Comparison of ENCODE assay signal across 8 cellular contexts in genomic region chr12:7108928-7109920, GRCh38. TPM values are rescaled to one million over a fixed set of nuclear protein-coding genes. Genes with fewer than 3 reads are reported as not detected.
DNase-seq lines count a peak whose midpoint lies in the region; ATAC-seq and TF ChIP-seq lines count a peak whose summit lies in the region.

TSS of gene C1RL (minus strand) at chr12:7109214. CDS start at chr12:7109180, 34 bp downstream.

- ATAC-seq in GM19395 (IDR thresholded peaks at IDR 0.05; ENCODE audit: unreplicated experiment) (peak; percentile 41), left cardiac atrium (peak; percentile 84 to 86)

- no peaks in the 10 kb centered on the region for H3K27me3 Mint-ChIP-seq in progenitor cell of endocrine pancreas
- no peaks in the 10 kb centered on the region for H3K27me3 Mint-ChIP-seq in type B pancreatic cell

- DNase-seq in AG04449 (ENCODE audit: low read depth, low spot score) (peak; percentile 34), NCI-H1436 (lab: John Stamatoyannopoulos, UW) (peak; percentile 47), adrenal gland (peak; percentile 93 to 97 (median 96)), left cardiac atrium (peak; percentile 92), progenitor cell of endocrine pancreas (ENCODE audit: low spot score, unreplicated experiment) (peak; percentile 99), type B pancreatic cell (ENCODE audit: extremely low spot score, unreplicated experiment) (peak; percentile 90)

- CTCF ChIA-PET in AG04449 (lab: Yijun Ruan, JAX), result interaction anchor here (0.7 to 8.4 kb wide), 36 partner anchors 10 to 241 kb away, joined by 3 to 217 read pairs (median 5); partner anchors contain the start of genes C12orf57, C1R, C1S and CLSTN3

- intact Hi-C loops in T-helper 1 cell treated with Interleukin-12 subunit alpha and Interleukin-12 subunit beta and Interleukin-4 antibody, amounts not matched to agents 30 ng/mL and 1 ng/mL, for 36 hours (cut with micrococcal nuclease), result loop anchor here (1.0 to 5.0 kb wide), 10 partner anchors 17 to 502 kb away; partner anchors contain the start of genes C12orf57, C1R, CHD4 and CLSTN3
- intact Hi-C loops in adrenal gland (cut with DNase I) (no loop called here), left cardiac atrium (cut with DNase I) (loop anchor here in 1 of 2 donors (2.0 kb wide), 2 partner anchors 48 to 164 kb away; partner anchors contain the start of genes C12orf57 and C1S)

- H3K27ac Mint-ChIP-seq in progenitor cell of endocrine pancreas (peak within 1 kb of the TSS; percentile 99), type B pancreatic cell (peak within 1 kb of the TSS; percentile 96)

- peak in 1 of 2 donors; percentile 62 for TF ChIP-seq POLR2A in adrenal gland (IDR thresholded peaks at IDR 0.05)

- H3K36me3 Mint-ChIP-seq in progenitor cell of endocrine pancreas (ENCODE audit: insufficient read depth) (peaks cover 26% of the 10 kb centered on the region), type B pancreatic cell (peaks cover 24% of the 10 kb centered on the region)

- H3K9me3 Mint-ChIP-seq in progenitor cell of endocrine pancreas (ENCODE audit: low read depth) (peaks cover 10% of the 10 kb centered on the region), type B pancreatic cell (no peaks in the 10 kb centered on the region)

- H3K4me3 Mint-ChIP-seq in progenitor cell of endocrine pancreas (ENCODE audit: low read depth) (peak within 1 kb of the TSS; percentile 94), type B pancreatic cell (peak within 1 kb of the TSS; percentile 95)

- POLR2A ChIA-PET in AG04449 (lab: Yijun Ruan, JAX), result interaction anchor here (1.0 to 2.3 kb wide), 4 partner anchors 48 to 166 kb away, joined by 3 to 11 read pairs (median 4); partner anchors contain the start of genes C12orf57, C1S and RNU7-1

- H3K4me1 ChIP-seq in adrenal gland (replicated peaks in 1 of 2), result peaks cover 0 to 42% of the 10 kb centered on the region in 2 donors

- 23 to 31% (median 28%) methylated on average over 17 to 24 of the region's 24 CpGs for WGBS in adrenal gland, 4 donors

- peak within 1 kb of the TSS; percentile 84 to 98 (median 98) for H3K27ac ChIP-seq in adrenal gland

- H3K36me3 ChIP-seq in adrenal gland (replicated peaks in 1 of 2), result peaks cover 0 to 6% of the 10 kb centered on the region in 2 donors

- H3K4me3 ChIP-seq in AG04449 (ENCODE audit: low read depth, low read length), result peak within 1 kb of the TSS; percentile 81
- H3K4me3 ChIP-seq in adrenal gland, result peak within 1 kb of the TSS in 3 of 4 donors; percentile 35 to 92 (median 74)

- no peaks in the 10 kb centered on the region for H3K27me3 ChIP-seq in adrenal gland

- H3K4me1 Mint-ChIP-seq in progenitor cell of endocrine pancreas (ENCODE audit: low read depth) (peaks cover 11% of the 10 kb centered on the region), type B pancreatic cell (ENCODE audit: unreplicated experiment) (peaks cover 5% of the 10 kb centered on the region)

- H3K9me3 ChIP-seq in adrenal gland (replicated peaks in 1 of 3), result no peaks in the 10 kb centered on the region

- TF ChIP-seq CTCF in AG04449 (IDR thresholded peaks at IDR 0.05; ENCODE audit: insufficient read depth, low read length, missing control alignments) (peak; percentile 95), adrenal gland (IDR thresholded peaks at IDR 0.05) (peak; percentile 96 to 98 (median 98)), progenitor cell of endocrine pancreas (IDR thresholded peaks at IDR 0.05; ENCODE audit: unreplicated experiment) (peak; percentile 100), type B pancreatic cell (conservative IDR thresholded peaks at IDR 0.05) (peak; percentile 97)

RNA-seq across cellular contexts. Expression of gene C1RL, which starts in this region (rescaled TPM):
- total RNA-seq in T-helper 1 cell treated with Interleukin-12 subunit alpha and Interleukin-12 subunit beta and Interleukin-4 antibody, amounts not matched to agents 30 ng/mL and 1 ng/mL, for 36 hours, result 33.3 and 33.7 TPM in 2 replicates
- total RNA-seq in adrenal gland (100 to 1,000 TPM; 118 to 407 (median 159) TPM), left cardiac atrium (10 to 100 TPM; 23.0 to 29.8 TPM), progenitor cell of endocrine pancreas (95.9 and 105 TPM in 2 replicates), type B pancreatic cell (ENCODE audit: low replicate concordance) (32.4 and 58.0 TPM in 2 replicates)
- 100 to 1,000 TPM; 120 to 186 (median 156) TPM for polyA plus RNA-seq in adrenal gland

Comparison
In these comparisons a context has a peak if more than half of its experiments do, and no peak if none do; other contexts are left out.
1. Peak in every context shown above with its lines: DNase-seq, ATAC-seq, H3K4me3 ChIP-seq and H3K27ac ChIP-seq.
2. DNase-seq: peak in every context shown above with its lines; median percentile 99 in progenitor cell of endocrine pancreas; 96 in adrenal gland; 92 in left cardiac atrium; 90 in type B pancreatic cell; 47 in NCI-H1436; 34 in AG04449.